Comparison of ENCODE assay signal across 33 cellular contexts in the genomic region with DNA sequence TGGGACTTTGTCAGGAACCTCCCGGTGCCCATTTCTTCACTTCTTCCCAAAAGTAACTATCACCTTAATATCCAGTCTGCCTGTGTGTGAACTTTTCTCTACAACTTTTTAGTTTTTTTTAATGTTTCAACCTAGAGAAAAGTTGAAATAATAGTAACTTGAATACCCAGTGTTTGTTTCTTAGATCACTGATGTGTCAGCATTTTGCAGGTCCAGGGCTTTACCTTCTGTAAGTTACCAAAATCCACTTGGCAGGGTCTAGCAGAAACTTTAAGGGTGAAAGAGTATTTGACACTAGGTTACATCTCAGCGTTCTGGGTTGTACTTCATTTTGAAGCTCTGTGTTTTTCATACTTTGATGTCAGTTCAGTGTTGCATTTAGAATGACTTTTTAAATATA.
"Had no signal": no experiment of that assay in that cellular context is flagged by ENCODE, and none has a peak within 500 bp of the region (broad histone marks: within the 10 kb centered on the region; RNA-seq: fewer than 3 reads in every experiment).

No MANE protein-coding gene starts in this region.

- FAIRE-seq: astrocyte had no signal

- H3K4me1 ChIP-seq: adrenal gland, body of pancreas, breast epithelium had no signal

- H3K27ac ChIP-seq: adrenal gland, body of pancreas, brain microvascular endothelial cell, breast epithelium, VCaP had no signal

- H3K36me3 ChIP-seq: adrenal gland, brain microvascular endothelial cell, breast epithelium had no signal

- H3K27me3 ChIP-seq: adrenal gland, body of pancreas, brain microvascular endothelial cell, breast epithelium had no signal

- DNase-seq: activated B cell treated with CpG ODN at 0.5 μM for 24 hours; activated CD4-positive, alpha-beta memory T cell treated with anti-CD3 and anti-CD28 coated beads for 36 hours; activated CD4-positive, alpha-beta T cell treated with anti-CD3 and anti-CD28 coated beads for 4 hours; activated CD4-positive, alpha-beta T cell treated with anti-CD3 and anti-CD28 coated beads, Interleukin-2, amount 10 ng/mL, durations not matched to agents 24 days and 14 days; activated CD4-positive, alpha-beta T cell treated with anti-CD3 and anti-CD28 coated beads, Interleukin-2, amount 50 U/mL, for 1 hour; activated CD4-positive, alpha-beta T cell treated with anti-CD3 and anti-CD28 coated beads, Interleukin-2, amount 50 U/mL, for 4 hours; activated CD4-positive, CD25-positive, alpha-beta regulatory T cell treated with anti-CD3 and anti-CD28 coated beads, Interleukin-2, amount 50 U/mL, for 72 hours; activated CD8-positive, alpha-beta memory T cell treated with anti-CD3 and anti-CD28 coated beads, Interleukin-2, amount 50 U/mL, for 4 hours; activated CD8-positive, alpha-beta T cell treated with anti-CD3 and anti-CD28 coated beads for 36 hours; activated effector memory CD4-positive, alpha-beta T cell treated with anti-CD3 and anti-CD28 coated beads, Interleukin-2, amount 50 U/mL, for 16 hours; activated gamma-delta T cell treated with Interleukin-2 at 50 U/mL for 16 hours; activated naive CD4-positive, alpha-beta T cell; activated naive CD4-positive, alpha-beta T cell treated with anti-CD3 and anti-CD28 coated beads for 36 hours; activated naive CD4-positive, alpha-beta T cell treated with anti-CD3 and anti-CD28 coated beads, Interleukin-2, amount 50 U/mL, for 16 hours; activated naive CD8-positive, alpha-beta T cell treated with anti-CD3 and anti-CD28 coated beads for 36 hours; activated T-cell treated with anti-CD3 and anti-CD28 coated beads for 4 hours; activated T-cell treated with anti-CD3 and anti-CD28 coated beads, Interleukin-2, amount 50 U/mL, for 1 hour; activated T-cell treated with anti-CD3 and anti-CD28 coated beads, Interleukin-2, amount 50 U/mL, for 4 hours; activated T-cell treated with anti-CD3 and anti-CD28 coated beads, Interleukin-2, amount 50 U/mL, for 72 hours; adrenal gland; amniotic stem cell; aorta; body of pancreas; brain microvascular endothelial cell; central memory CD4-positive, alpha-beta T cell; T-cell; T-helper 17 cell had no signal

- ATAC-seq: activated CD8-positive, alpha-beta T cell treated with anti-CD3 and anti-CD28 coated beads for 36 hours; activated naive CD4-positive, alpha-beta T cell treated with anti-CD3 and anti-CD28 coated beads, Interleukin-2, amount 50 U/mL, for 72 hours; activated T-cell treated with anti-CD3 and anti-CD28 coated beads, Interleukin-2, amount 50 U/mL, for 4 hours; activated T-cell treated with anti-CD3 and anti-CD28 coated beads, Interleukin-2, amount 50 U/mL, for 72 hours; activated T-helper 17 cell treated with anti-CD3 and anti-CD28 coated beads, Interleukin-2, amount 50 U/mL, for 72 hours; body of pancreas; T-cell; T-helper 17 cell had no signal

- H3K36me3 Mint-ChIP-seq: activated CD4-positive, alpha-beta memory T cell treated with anti-CD3 and anti-CD28 coated beads for 36 hours; activated naive CD4-positive, alpha-beta T cell treated with anti-CD3 and anti-CD28 coated beads, Interleukin-2, amount 50 U/mL, for 72 hours; activated naive CD8-positive, alpha-beta T cell treated with anti-CD3 and anti-CD28 coated beads for 36 hours; T-cell had no signal

- H3K9me3 Mint-ChIP-seq: activated B cell treated with CpG ODN at 0.5 μM for 24 hours; activated CD4-positive, alpha-beta memory T cell treated with anti-CD3 and anti-CD28 coated beads for 36 hours; activated CD8-positive, alpha-beta T cell treated with anti-CD3 and anti-CD28 coated beads for 36 hours; activated naive CD4-positive, alpha-beta T cell treated with anti-CD3 and anti-CD28 coated beads for 36 hours; activated naive CD4-positive, alpha-beta T cell treated with anti-CD3 and anti-CD28 coated beads, Interleukin-2, amount 50 U/mL, for 72 hours; activated naive CD8-positive, alpha-beta T cell treated with anti-CD3 and anti-CD28 coated beads for 36 hours; activated T-cell treated with anti-CD3 and anti-CD28 coated beads, Interleukin-2, amount 50 U/mL, for 4 hours; activated T-helper 17 cell treated with anti-CD3 and anti-CD28 coated beads, Interleukin-2, amount 50 U/mL, for 72 hours; T-cell had no signal

- H3K9me3 ChIP-seq: adrenal gland, body of pancreas, breast epithelium had no signal

- H3K27me3 Mint-ChIP-seq: activated B cell treated with CpG ODN at 0.5 μM for 24 hours, T-helper 17 cell had no signal

- H3K27ac Mint-ChIP-seq: activated B cell treated with CpG ODN at 0.5 μM for 24 hours; activated CD4-positive, alpha-beta memory T cell treated with anti-CD3 and anti-CD28 coated beads for 36 hours; activated CD4-positive, alpha-beta T cell treated with anti-CD3 and anti-CD28 coated beads, Interleukin-2, amount 10 ng/mL, durations not matched to agents 24 days and 14 days; activated CD8-positive, alpha-beta T cell treated with anti-CD3 and anti-CD28 coated beads for 36 hours; activated naive CD4-positive, alpha-beta T cell treated with anti-CD3 and anti-CD28 coated beads for 36 hours; activated naive CD4-positive, alpha-beta T cell treated with anti-CD3 and anti-CD28 coated beads, Interleukin-2, amount 50 U/mL, for 72 hours; activated naive CD8-positive, alpha-beta T cell treated with anti-CD3 and anti-CD28 coated beads for 36 hours; activated T-helper 1 cell treated with anti-CD3 and anti-CD28 coated beads, Interleukin-12 subunit alpha, Interleukin-12 subunit beta, Interleukin-2, Interleukin-4 antibody, amounts not matched to agents 30 ng/mL and 10 ng/mL and 1 ng/mL, durations not matched to agents 14 hours and 24 hours and 36 hours; activated T-helper 17 cell treated with anti-CD3 and anti-CD28 coated beads, Interleukin-2, amount 50 U/mL, for 72 hours; T-cell; T-helper 17 cell had no signal

- H3K4me3 Mint-ChIP-seq: activated B cell treated with CpG ODN at 0.5 μM for 24 hours; activated CD4-positive, alpha-beta memory T cell treated with anti-CD3 and anti-CD28 coated beads for 36 hours; activated CD4-positive, alpha-beta T cell treated with anti-CD3 and anti-CD28 coated beads, Interleukin-2, amount 10 ng/mL, durations not matched to agents 24 days and 14 days; activated CD8-positive, alpha-beta T cell treated with anti-CD3 and anti-CD28 coated beads for 36 hours; activated naive CD4-positive, alpha-beta T cell treated with anti-CD3 and anti-CD28 coated beads for 36 hours; activated naive CD8-positive, alpha-beta T cell treated with anti-CD3 and anti-CD28 coated beads for 36 hours; activated T-cell treated with anti-CD3 and anti-CD28 coated beads, Interleukin-2, amount 50 U/mL, for 4 hours; activated T-cell treated with anti-CD3 and anti-CD28 coated beads, Interleukin-2, amount 50 U/mL, for 72 hours; activated T-helper 1 cell treated with anti-CD3 and anti-CD28 coated beads, Interleukin-12 subunit alpha, Interleukin-12 subunit beta, Interleukin-2, Interleukin-4 antibody, amounts not matched to agents 30 ng/mL and 10 ng/mL and 1 ng/mL, durations not matched to agents 14 hours and 24 hours and 36 hours; activated T-helper 17 cell treated with anti-CD3 and anti-CD28 coated beads, Interleukin-2, amount 50 U/mL, for 72 hours; T-cell; T-helper 17 cell had no signal

- H3K4me3 ChIP-seq: adrenal gland, body of pancreas, breast epithelium had no signal
